8 cellular contexts compared by ENCODE assay signal in the genomic region with DNA sequence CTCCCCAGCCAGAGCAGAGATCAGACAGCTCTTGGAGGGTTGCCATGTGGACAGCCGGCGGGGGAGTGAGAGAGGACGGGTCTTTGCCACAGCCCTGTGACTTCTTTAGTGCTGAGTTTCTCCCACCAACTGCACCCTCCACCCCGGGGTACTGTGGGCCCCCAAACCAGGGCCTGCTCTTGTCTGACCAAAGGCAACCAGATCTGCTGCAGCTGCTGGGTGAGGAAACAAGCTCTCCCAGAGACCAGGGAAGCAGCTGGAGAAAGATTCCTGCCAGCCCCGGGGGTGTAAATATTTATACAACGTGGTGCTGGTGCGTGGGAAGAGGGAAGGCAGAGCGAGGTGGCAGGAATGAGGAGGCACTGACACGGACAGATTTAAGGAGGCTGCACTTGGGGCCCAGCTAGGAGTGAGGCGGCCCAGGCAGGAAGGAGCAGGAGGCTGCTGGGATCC. TPM values are rescaled to one million over a fixed set of nuclear protein-coding genes. Genes with fewer than 3 reads are reported as not detected.
A peak's percentile ranks its signal among the peaks of the same experiment; 100 is the strongest.
DNase-seq lines count a peak whose midpoint lies in the region; ATAC-seq and TF ChIP-seq lines count a peak whose summit lies in the region.

No MANE protein-coding gene starts in this region.

- H3K9me3 Mint-ChIP-seq in memory B cell, result no peaks in the 10 kb centered on the region

- no peak for TF ChIP-seq CTCF in choroid plexus epithelial cell (conservative IDR thresholded peaks at IDR 0.05; ENCODE audit: low read depth, low read length)
- no peak for TF ChIP-seq CTCF in A673 (conservative IDR thresholded peaks at IDR 0.05; ENCODE audit: low read depth, low read length)

- peaks cover 4% of the 10 kb centered on the region for H3K36me3 Mint-ChIP-seq in memory B cell

- H3K9me3 ChIP-seq in A673 (ENCODE audit: low read depth, low read length, poor library complexity, severe bottlenecking), result peaks cover 2% of the 10 kb centered on the region

- CTCF ChIA-PET in A673 (lab: Charles Lee), result no interaction called here

- H3K4me1 Mint-ChIP-seq in memory B cell, result peaks cover 34% of the 10 kb centered on the region

- H3K4me3 Mint-ChIP-seq in memory B cell, result peak overlapping the region; percentile 69

- intact Hi-C loops in A673 (cut with micrococcal nuclease; ENCODE audit: unreplicated experiment), result no loop called here

- POLR2A ChIA-PET in A673 (lab: Charles Lee; ENCODE audit: low non-redundant PET), result no interaction called here

- no peaks in the 10 kb centered on the region for H3K27me3 ChIP-seq in A673 (replicated peaks; ENCODE audit: insufficient read depth, low read depth, low read length, poor library complexity)

- WGBS in urinary bladder, result 6% methylated on average over 10 of the region's 10 CpGs

- peak; percentile 86 for DNase-seq in DMS53 (lab: John Stamatoyannopoulos, UW)
- DNase-seq in NAMALWA (ENCODE audit: low spot score), result peak; percentile 65
- peak; percentile 88 for DNase-seq in choroid plexus epithelial cell (ENCODE audit: low read depth)
- DNase-seq in memory B cell (ENCODE audit: low spot score in 2 of 2), result peak; percentile 30 to 52
- DNase-seq in A673 (ENCODE audit: low spot score), result no peak

- peak overlapping the region; percentile 76 for H3K27ac ChIP-seq in urinary bladder (ENCODE audit: low read depth)
- H3K27ac ChIP-seq in A673 (ENCODE audit: low read depth, low read length, poor library complexity, severe bottlenecking), result no peak overlapping the region

- no TSS peak for BruUV-seq in A673 (replicated peaks; lab: Mats Ljungman, UMichigan)

- no peak for ATAC-seq in memory B cell (ENCODE audit: low read depth)
- no peak for ATAC-seq in GM19455 (IDR thresholded peaks at IDR 0.05; ENCODE audit: unreplicated experiment)
- ATAC-seq in GM21515 (IDR thresholded peaks at IDR 0.05; ENCODE audit: unreplicated experiment), result no peak

- H3K27me3 Mint-ChIP-seq in memory B cell, result no peaks in the 10 kb centered on the region

- H3K4me3 ChIP-seq in choroid plexus epithelial cell (ENCODE audit: low read depth, low read length) (no peak overlapping the region), urinary bladder (ENCODE audit: low read depth, low read length) (no peak overlapping the region), A673 (ENCODE audit: low read depth, low read length, poor library complexity, severe bottlenecking) (no peak overlapping the region)

- H3K27ac Mint-ChIP-seq in memory B cell, result peak overlapping the region; percentile 96

- H3K36me3 ChIP-seq in urinary bladder (ENCODE audit: insufficient read depth), result no peaks in the 10 kb centered on the region
- H3K36me3 ChIP-seq in A673 (ENCODE audit: insufficient read depth, low read length, poor library complexity, severe bottlenecking), result no peaks in the 10 kb centered on the region

- H3K4me1 ChIP-seq in urinary bladder (ENCODE audit: insufficient read depth) (no peaks in the 10 kb centered on the region), A673 (ENCODE audit: insufficient read depth, low read length, poor library complexity, severe bottlenecking) (peaks cover 7% of the 10 kb centered on the region)

RNA-seq across cellular contexts. Expression of gene ZFP36L1, which starts 14.3 kb away (rescaled TPM):
- total RNA-seq in urinary bladder, result 82.2 TPM
- polyA plus RNA-seq in urinary bladder, result 653 TPM
- total RNA-seq in A673 (2021), result 69.5 and 77.1 TPM in 2 replicates
